In the genomic region with DNA sequence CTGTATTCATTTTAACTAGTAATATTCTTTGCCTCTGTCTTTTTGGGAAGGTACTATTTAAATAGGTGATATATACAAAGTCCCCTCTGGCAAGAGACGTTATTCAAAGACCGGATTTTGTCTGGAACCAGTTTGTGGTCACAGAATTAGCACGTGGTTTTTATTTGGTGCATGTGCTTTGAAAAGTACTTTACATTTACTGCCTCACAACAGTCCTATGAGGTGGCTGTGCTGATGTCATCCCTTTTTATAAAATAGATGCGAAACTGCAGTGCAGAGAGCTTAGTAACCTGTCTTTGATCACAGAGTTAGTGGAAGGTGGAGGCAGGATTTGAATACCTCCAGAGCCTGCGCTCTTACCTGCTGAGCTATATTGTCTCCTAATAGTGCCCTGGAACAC, we compare ENCODE assay signal across 8 cellular contexts. TPM values are rescaled to one million over a fixed set of nuclear protein-coding genes. Genes with fewer than 3 reads are reported as not detected.
A peak's percentile ranks its signal among the peaks of the same experiment; 100 is the strongest.
DNase-seq lines count a peak whose midpoint lies in the region; ATAC-seq and TF ChIP-seq lines count a peak whose summit lies in the region.

No MANE protein-coding gene starts in this region.

- H3K4me3 ChIP-seq in cardiac muscle cell (no peak overlapping the region), heart right ventricle (no peak overlapping the region), mesenchymal stem cell (ENCODE audit: insufficient read depth in 1 of 2, low read depth in 1 of 2, low read length in 2 of 2) (no peak overlapping the region)

- H3K79me1 ChIP-seq in mesenchymal stem cell (replicated peaks; ENCODE audit: low read length, poor library complexity, severe bottlenecking), result peaks cover 43% of the 10 kb centered on the region

- no peak for TF ChIP-seq CTCF in cardiac muscle cell (IDR thresholded peaks at IDR 0.05; ENCODE audit: low read depth, low read length)
- no peak for TF ChIP-seq CTCF in heart right ventricle (IDR thresholded peaks at IDR 0.05)

- H3K36me3 ChIP-seq in cardiac muscle cell (no peaks in the 10 kb centered on the region), heart right ventricle (no peaks in the 10 kb centered on the region), mesenchymal stem cell (ENCODE audit: control insufficient read depth in 1 of 2, insufficient read depth in 2 of 2, low read depth in 1 of 2, low read length in 2 of 2) (no peaks in the 10 kb centered on the region)

- 57 to 66% methylated on average over 5 of the region's 5 CpGs for WGBS in heart right ventricle, 2 donors
- 74% methylated on average over 4 of the region's 5 CpGs for WGBS in mesenchymal stem cell

- peak overlapping the region; percentile 29 for H3K27ac ChIP-seq in cardiac muscle cell
- peak overlapping the region in 3 of 10 donors; percentile 6 to 47 (median 36) for H3K27ac ChIP-seq in heart right ventricle
- no peak overlapping the region for H3K27ac ChIP-seq in mesenchymal stem cell (ENCODE audit: low read length, poor library complexity, severe bottlenecking)

- no peak overlapping the region for H3K4ac ChIP-seq in mesenchymal stem cell (ENCODE audit: low read depth in 1 of 2, low read length in 2 of 2)

- DNase-seq in cardiac muscle cell (ENCODE audit: low read depth in 1 of 2, low spot score in 1 of 2), result no peak
- DNase-seq in heart right ventricle, result no peak
- DNase-seq in T-helper 22 cell (ENCODE audit: low read depth), result peak; percentile 64
- peak; percentile 24 for DNase-seq in mesenchymal stem cell
- no peak for DNase-seq in AML-193 (lab: John Stamatoyannopoulos, UW)
- no peak for DNase-seq in NCI-H1436 (lab: John Stamatoyannopoulos, UW)
- DNase-seq in NCI-H1694 treated with DMSO at 0.1 percent for 48 hours (lab: John Stamatoyannopoulos, UW), result no peak

- H3K9me3 ChIP-seq in cardiac muscle cell (ENCODE audit: low read depth) (no peaks in the 10 kb centered on the region), heart right ventricle (no peaks in the 10 kb centered on the region), mesenchymal stem cell (ENCODE audit: control insufficient read depth, low read length) (no peaks in the 10 kb centered on the region)

- intact Hi-C loops in heart right ventricle (cut with DNase I), result no loop called here

- H2BK5ac ChIP-seq in mesenchymal stem cell (ENCODE audit: low read depth, low read length, poor library complexity, severe bottlenecking), result no peak overlapping the region

- no peak overlapping the region for H2BK12ac ChIP-seq in mesenchymal stem cell (ENCODE audit: low read length in 2 of 2)

- H3K14ac ChIP-seq in mesenchymal stem cell (ENCODE audit: low read length in 2 of 2), result no peak overlapping the region

- no peak overlapping the region for H4K91ac ChIP-seq in mesenchymal stem cell (ENCODE audit: low read length)

- H3K4me1 ChIP-seq in cardiac muscle cell (ENCODE audit: low read depth), result peaks cover 55% of the 10 kb centered on the region
- peaks cover 13 to 87% (median 69%) of the 10 kb centered on the region in 9 donors for H3K4me1 ChIP-seq in heart right ventricle
- H3K4me1 ChIP-seq in mesenchymal stem cell (ENCODE audit: control insufficient read depth, insufficient read depth, low read depth, low read length), result peaks cover 28% of the 10 kb centered on the region

- no peak overlapping the region for H3K4me2 ChIP-seq in mesenchymal stem cell (ENCODE audit: low read length, poor library complexity, severe bottlenecking)

- no peak overlapping the region for H2AK5ac ChIP-seq in mesenchymal stem cell (ENCODE audit: low read length, severe bottlenecking)

- H4K8ac ChIP-seq in mesenchymal stem cell (ENCODE audit: low read length), result no peak overlapping the region

- no peak overlapping the region for H3K18ac ChIP-seq in mesenchymal stem cell (ENCODE audit: low read depth in 1 of 2, low read length in 2 of 2)

- no peak overlapping the region for H2BK15ac ChIP-seq in mesenchymal stem cell (ENCODE audit: low read depth, poor library complexity, severe bottlenecking)

- H2BK120ac ChIP-seq in mesenchymal stem cell (ENCODE audit: low read depth, low read length), result no peak overlapping the region

- no peak overlapping the region for H3K23ac ChIP-seq in mesenchymal stem cell (ENCODE audit: low read length in 2 of 2)

- H3K9ac ChIP-seq in mesenchymal stem cell (ENCODE audit: low read length), result peak overlapping the region; percentile 95

- H3K27me3 ChIP-seq in cardiac muscle cell (no peaks in the 10 kb centered on the region), heart right ventricle (no peaks in the 10 kb centered on the region), mesenchymal stem cell (ENCODE audit: control insufficient read depth in 1 of 2, insufficient read depth in 1 of 2, low read length in 2 of 2) (no peaks in the 10 kb centered on the region)

- ATAC-seq in heart right ventricle (no peak), HG03039 (IDR thresholded peaks at IDR 0.05; ENCODE audit: unreplicated experiment) (peak; percentile 32)

- no peak overlapping the region for H2AFZ ChIP-seq in mesenchymal stem cell (ENCODE audit: low read depth, low read length)

RNA-seq across cellular contexts. Expression of gene LPIN1, which starts 4.0 kb away (rescaled TPM):
- total RNA-seq in cardiac muscle cell (45.6 and 58.3 TPM in 2 replicates), heart right ventricle (10 to 100 TPM; 28.0 to 61.0 (median 34.9) TPM)
- polyA plus RNA-seq in cardiac muscle cell (47.0 and 56.6 TPM in 2 replicates), heart right ventricle (10 to 100 TPM; 18.9 to 26.9 TPM)
- 42.3 TPM for polyA plus RNA-seq in mesenchymal stem cell (2013, experiment 1 of 2)
- polyA plus RNA-seq in mesenchymal stem cell (2013, experiment 2 of 2), result 40.8 TPM

Comparison
In these comparisons a context has a peak if more than half of its experiments do, and no peak if none do; other contexts are left out.
1. DNase-seq: peak in T-helper 22 cell (single experiment) and mesenchymal stem cell (single experiment); none in cardiac muscle cell (0 of 2), heart right ventricle (0 of 2), AML-193 (0 of 2), NCI-H1436 (single experiment) and NCI-H1694 treated with DMSO at 0.1 percent for 48 hours (single experiment).